Comparison of ENCODE assay signal across 1 cellular context in genomic region chr5:133245191-133246052, GRCh38.
TF ChIP-seq lines count a peak whose summit lies in the region.

No MANE protein-coding gene starts in this region.

TF ChIP-seq in A549, 52 proteins besides CTCF, POLR2A, EP300 and RAD21 (continued from another document):
- TF ChIP-seq E2F6 (IDR thresholded peaks at IDR 0.05; ENCODE audit: borderline replicate concordance, low read depth) (no peak), TP53 (CRISPR knock-in tag; IDR thresholded peaks at IDR 0.05) (no peak), MAX (IDR thresholded peaks at IDR 0.05) (peak; percentile 73), ZC3H11A (IDR thresholded peaks at IDR 0.05) (no peak), MAFK (IDR thresholded peaks at IDR 0.05; ENCODE audit: partially characterized antibody) (peak; percentile 28), BCL3 (IDR thresholded peaks at IDR 0.05) (peak; percentile 81), PHF8 (IDR thresholded peaks at IDR 0.05; ENCODE audit: borderline replicate concordance, low read depth) (no peak), JUN (IDR thresholded peaks at IDR 0.05) (peak; percentile 92 to 98; a peak in 4 of 5 replicates)
